ENCODE assay signal across 16 cellular contexts in genomic region chr6:166551797-166552495, GRCh38.
"Had no signal": no experiment of that assay in that cellular context is flagged by ENCODE, and none has a peak within 500 bp of the region (broad histone marks: within the 10 kb centered on the region; RNA-seq: fewer than 3 reads in every experiment).

No MANE protein-coding gene starts in this region.

- H3K9me3 ChIP-seq: breast epithelium, tibial artery, vagina had no signal

- DNase-seq: activated CD4-positive, alpha-beta T cell treated with anti-CD3 and anti-CD28 coated beads, Interleukin-2, amount 50 U/mL, for 1 hour; activated naive CD4-positive, alpha-beta T cell treated with Interleukin-2 at 50 U/mL for 16 hours; anterior cingulate cortex; cerebellar nuclear complex; effector memory CD4-positive, alpha-beta T cell; foreskin keratinocyte; kidney; left ventricle myocardium superior; nephron progenitor cell; tibial artery had no signal

- H3K4me3 ChIP-seq: breast epithelium, tibial artery, vagina had no signal

- H3K4me3 Mint-ChIP-seq: activated T-helper 17 cell treated with anti-CD3 and anti-CD28 coated beads, Interleukin-2, amount 50 U/mL, for 72 hours; memory B cell; nephron progenitor cell; stimulated activated memory B cell treated with anti-CD40 and anti-IgM and Interleukin-4, amounts not matched to agents 10 μg/mL and 1 μg/mL and 100 μg/mL, for 72 hours had no signal

- H3K4me1 Mint-ChIP-seq: activated T-helper 17 cell treated with anti-CD3 and anti-CD28 coated beads, Interleukin-2, amount 50 U/mL, for 72 hours; nephron progenitor cell had no signal

- H3K36me3 ChIP-seq: breast epithelium, tibial artery, vagina had no signal

- H3K27ac ChIP-seq: foreskin keratinocyte, tibial artery had no signal

- H3K27ac Mint-ChIP-seq: activated T-helper 17 cell treated with anti-CD3 and anti-CD28 coated beads, Interleukin-2, amount 50 U/mL, for 72 hours; memory B cell; nephron progenitor cell; stimulated activated memory B cell treated with anti-CD40 and anti-IgM and Interleukin-4, amounts not matched to agents 10 μg/mL and 1 μg/mL and 100 μg/mL, for 72 hours had no signal

- H3K27me3 Mint-ChIP-seq: activated T-helper 17 cell treated with anti-CD3 and anti-CD28 coated beads, Interleukin-2, amount 50 U/mL, for 72 hours; stimulated activated memory B cell treated with anti-CD40 and anti-IgM and Interleukin-4, amounts not matched to agents 10 μg/mL and 1 μg/mL and 100 μg/mL, for 72 hours had no signal

- H3K27me3 ChIP-seq: breast epithelium, foreskin keratinocyte, tibial artery, vagina had no signal

- ATAC-seq: activated CD4-positive, CD25-positive, alpha-beta regulatory T cell treated with anti-CD3 and anti-CD28 coated beads, Interleukin-2, amount 50 U/mL, for 24 hours; activated T-helper 17 cell treated with anti-CD3 and anti-CD28 coated beads, Interleukin-2, amount 50 U/mL, for 72 hours; foreskin keratinocyte; left ventricle myocardium superior; stimulated activated memory B cell treated with anti-CD40 and anti-IgM and Interleukin-4, amounts not matched to agents 10 μg/mL and 1 μg/mL and 100 μg/mL, for 72 hours had no signal

- H3K9me3 Mint-ChIP-seq: activated T-helper 17 cell treated with anti-CD3 and anti-CD28 coated beads, Interleukin-2, amount 50 U/mL, for 72 hours; memory B cell; nephron progenitor cell; stimulated activated memory B cell treated with anti-CD40 and anti-IgM and Interleukin-4, amounts not matched to agents 10 μg/mL and 1 μg/mL and 100 μg/mL, for 72 hours had no signal
